ENCODE assay signal across 1 cellular context in the genomic region with DNA sequence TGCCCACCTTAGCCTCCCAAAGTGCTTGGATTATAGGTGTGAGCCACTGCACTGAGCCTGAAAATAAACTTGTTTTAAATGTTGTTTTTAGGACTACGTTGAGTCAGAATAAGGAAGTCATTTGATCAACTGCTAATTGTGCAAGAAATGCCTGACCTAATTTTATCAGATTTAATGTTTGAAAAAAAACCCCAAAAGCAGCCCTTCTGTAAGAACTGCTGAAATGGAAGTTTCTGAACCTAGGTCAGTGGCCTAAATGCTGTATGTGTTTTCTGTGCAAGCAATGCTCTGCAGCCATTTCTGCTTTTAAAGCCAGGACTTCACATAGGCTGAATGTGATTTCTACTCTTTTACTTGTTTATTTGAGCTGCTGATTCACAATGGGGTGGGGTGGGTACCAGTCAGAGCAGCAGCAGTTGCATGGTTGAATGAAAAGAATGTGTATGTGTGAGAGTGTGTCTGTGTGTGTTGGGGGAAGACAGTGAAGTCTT.
TF ChIP-seq lines count a peak whose summit lies in the region.

No MANE protein-coding gene starts in this region.

TF ChIP-seq in GM23338, 12 proteins besides CTCF, POLR2A, EP300 and RAD21 (continued from another document):
- TF ChIP-seq, protein P1, sequence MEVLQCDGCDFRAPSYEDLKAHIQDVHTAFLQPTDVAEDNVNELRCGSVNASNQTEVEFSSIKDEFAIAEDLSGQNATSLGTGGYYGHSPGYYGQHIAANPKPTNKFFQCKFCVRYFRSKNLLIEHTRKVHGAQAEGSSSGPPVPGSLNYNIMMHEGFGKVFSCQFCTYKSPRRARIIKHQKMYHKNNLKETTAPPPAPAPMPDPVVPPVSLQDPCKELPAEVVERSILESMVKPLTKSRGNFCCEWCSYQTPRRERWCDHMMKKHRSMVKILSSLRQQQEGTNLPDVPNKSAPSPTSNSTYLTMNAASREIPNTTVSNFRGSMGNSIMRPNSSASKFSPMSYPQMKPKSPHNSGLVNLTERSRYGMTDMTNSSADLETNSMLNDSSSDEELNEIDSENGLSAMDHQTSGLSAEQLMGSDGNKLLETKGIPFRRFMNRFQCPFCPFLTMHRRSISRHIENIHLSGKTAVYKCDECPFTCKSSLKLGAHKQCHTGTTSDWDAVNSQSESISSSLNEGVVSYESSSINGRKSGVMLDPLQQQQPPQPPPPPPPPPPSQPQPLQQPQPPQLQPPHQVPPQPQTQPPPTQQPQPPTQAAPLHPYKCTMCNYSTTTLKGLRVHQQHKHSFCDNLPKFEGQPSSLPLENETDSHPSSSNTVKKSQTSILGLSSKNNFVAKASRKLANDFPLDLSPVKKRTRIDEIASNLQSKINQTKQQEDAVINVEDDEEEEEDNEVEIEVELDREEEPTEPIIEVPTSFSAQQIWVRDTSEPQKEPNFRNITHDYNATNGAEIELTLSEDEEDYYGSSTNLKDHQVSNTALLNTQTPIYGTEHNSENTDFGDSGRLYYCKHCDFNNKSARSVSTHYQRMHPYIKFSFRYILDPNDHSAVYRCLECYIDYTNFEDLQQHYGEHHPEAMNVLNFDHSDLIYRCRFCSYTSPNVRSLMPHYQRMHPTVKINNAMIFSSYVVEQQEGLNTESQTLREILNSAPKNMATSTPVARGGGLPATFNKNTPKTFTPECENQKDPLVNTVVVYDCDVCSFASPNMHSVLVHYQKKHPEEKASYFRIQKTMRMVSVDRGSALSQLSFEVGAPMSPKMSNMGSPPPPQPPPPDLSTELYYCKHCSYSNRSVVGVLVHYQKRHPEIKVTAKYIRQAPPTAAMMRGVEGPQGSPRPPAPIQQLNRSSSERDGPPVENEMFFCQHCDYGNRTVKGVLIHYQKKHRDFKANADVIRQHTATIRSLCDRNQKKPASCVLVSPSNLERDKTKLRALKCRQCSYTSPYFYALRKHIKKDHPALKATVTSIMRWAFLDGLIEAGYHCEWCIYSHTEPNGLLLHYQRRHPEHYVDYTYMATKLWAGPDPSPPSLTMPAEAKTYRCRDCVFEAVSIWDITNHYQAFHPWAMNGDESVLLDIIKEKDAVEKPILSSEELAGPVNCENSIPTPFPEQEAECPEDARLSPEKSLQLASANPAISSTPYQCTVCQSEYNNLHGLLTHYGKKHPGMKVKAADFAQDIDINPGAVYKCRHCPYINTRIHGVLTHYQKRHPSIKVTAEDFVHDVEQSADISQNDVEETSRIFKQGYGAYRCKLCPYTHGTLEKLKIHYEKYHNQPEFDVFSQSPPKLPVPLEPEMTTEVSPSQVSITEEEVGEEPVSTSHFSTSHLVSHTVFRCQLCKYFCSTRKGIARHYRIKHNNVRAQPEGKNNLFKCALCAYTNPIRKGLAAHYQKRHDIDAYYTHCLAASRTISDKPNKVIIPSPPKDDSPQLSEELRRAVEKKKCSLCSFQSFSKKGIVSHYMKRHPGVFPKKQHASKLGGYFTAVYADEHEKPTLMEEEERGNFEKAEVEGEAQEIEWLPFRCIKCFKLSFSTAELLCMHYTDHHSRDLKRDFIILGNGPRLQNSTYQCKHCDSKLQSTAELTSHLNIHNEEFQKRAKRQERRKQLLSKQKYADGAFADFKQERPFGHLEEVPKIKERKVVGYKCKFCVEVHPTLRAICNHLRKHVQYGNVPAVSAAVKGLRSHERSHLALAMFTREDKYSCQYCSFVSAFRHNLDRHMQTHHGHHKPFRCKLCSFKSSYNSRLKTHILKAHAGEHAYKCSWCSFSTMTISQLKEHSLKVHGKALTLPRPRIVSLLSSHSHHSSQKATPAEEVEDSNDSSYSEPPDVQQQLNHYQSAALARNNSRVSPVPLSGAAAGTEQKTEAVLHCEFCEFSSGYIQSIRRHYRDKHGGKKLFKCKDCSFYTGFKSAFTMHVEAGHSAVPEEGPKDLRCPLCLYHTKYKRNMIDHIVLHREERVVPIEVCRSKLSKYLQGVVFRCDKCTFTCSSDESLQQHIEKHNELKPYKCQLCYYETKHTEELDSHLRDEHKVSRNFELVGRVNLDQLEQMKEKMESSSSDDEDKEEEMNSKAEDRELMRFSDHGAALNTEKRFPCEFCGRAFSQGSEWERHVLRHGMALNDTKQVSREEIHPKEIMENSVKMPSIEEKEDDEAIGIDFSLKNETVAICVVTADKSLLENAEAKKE (CRISPR knock-in tag; IDR thresholded peaks at IDR 0.05), result no peak
- TF ChIP-seq EZH2 (IDR thresholded peaks at IDR 0.05; ENCODE audit: low read depth, unreplicated experiment) (no peak), CREB1 (CRISPR knock-in tag; IDR thresholded peaks at IDR 0.05; ENCODE audit: low read depth) (no peak), ZNF114 (CRISPR knock-in tag; IDR thresholded peaks at IDR 0.05) (no peak), EZH2phosphoT487 (IDR thresholded peaks at IDR 0.05; ENCODE audit: unreplicated experiment) (no peak), ZNF331 (CRISPR knock-in tag; IDR thresholded peaks at IDR 0.05; ENCODE audit: low read depth) (no peak), JUNB (IDR thresholded peaks at IDR 0.05; ENCODE audit: unreplicated experiment) (no peak)
TF ChIP-seq in GM23338: peak in this region for 0.
